28 cellular contexts compared by ENCODE assay signal in the genomic region with DNA sequence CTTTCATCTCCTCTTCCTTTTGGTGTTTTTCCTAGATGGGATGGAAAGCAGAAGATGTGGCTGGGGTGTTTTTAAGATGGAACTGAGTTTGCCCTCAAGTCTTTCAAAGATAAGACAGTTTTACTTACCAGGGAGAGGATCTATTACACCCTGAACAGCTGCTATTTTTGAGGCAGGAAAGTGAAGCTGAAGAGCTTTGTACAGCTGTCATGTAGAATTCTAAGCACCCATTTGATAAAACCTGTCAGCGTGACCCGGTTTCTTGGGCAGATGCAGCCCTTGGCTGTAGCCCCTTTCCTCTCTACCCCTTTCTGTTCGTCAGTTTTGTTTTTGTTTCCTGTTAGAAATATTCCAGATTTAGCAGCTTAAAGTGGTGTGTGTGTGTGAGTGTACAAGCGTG. TPM values are rescaled to one million over a fixed set of nuclear protein-coding genes. Genes with fewer than 3 reads are reported as not detected.
A peak's percentile ranks its signal among the peaks of the same experiment; 100 is the strongest.
DNase-seq lines count a peak whose midpoint lies in the region; ATAC-seq and TF ChIP-seq lines count a peak whose summit lies in the region.
"Had no signal": no experiment of that assay in that cellular context is flagged by ENCODE, and none has a peak within 500 bp of the region (broad histone marks: within the 10 kb centered on the region; RNA-seq: fewer than 3 reads in every experiment).

No MANE protein-coding gene starts in this region.

- H3K9me3 Mint-ChIP-seq in natural killer cell: peaks cover 7 to 8% of the 10 kb centered on the region in 2 donors
- peaks cover 3% of the 10 kb centered on the region for H3K9me3 Mint-ChIP-seq in Calu3 (ENCODE audit: low read depth, unreplicated experiment)
- H3K9me3 Mint-ChIP-seq: activated naive CD4-positive, alpha-beta T cell treated with anti-CD3 and anti-CD28 coated beads for 36 hours; mesothelial cell of epicardium had no signal

- H3K27me3 ChIP-seq in WERI-Rb-1 (ENCODE audit: insufficient read depth, low read depth, severe bottlenecking) (no peaks in the 10 kb centered on the region), neuron (ENCODE audit: insufficient read depth, low read length) (no peaks in the 10 kb centered on the region)
- H3K27me3 ChIP-seq: sigmoid colon, transverse colon had no signal

- H3K4me1 Mint-ChIP-seq in natural killer cell (no peaks in the 10 kb centered on the region), Calu3 (ENCODE audit: low read depth, unreplicated experiment) (no peaks in the 10 kb centered on the region)
- H3K4me1 Mint-ChIP-seq: CD4-positive, CD25-positive, alpha-beta regulatory T cell; T-helper 17 cell had no signal

- H3K27me3 Mint-ChIP-seq in natural killer cell (ENCODE audit: low read depth in 2 of 2) (no peaks in the 10 kb centered on the region), Calu3 (ENCODE audit: unreplicated experiment) (no peaks in the 10 kb centered on the region)
- H3K27me3 Mint-ChIP-seq: CD4-positive, CD25-positive, alpha-beta regulatory T cell; effector memory CD8-positive, alpha-beta T cell; T-helper 17 cell had no signal

- H3K27ac Mint-ChIP-seq in natural killer cell (no peak overlapping the region), Calu3 (ENCODE audit: unreplicated experiment) (no peak overlapping the region)
- H3K27ac Mint-ChIP-seq: activated naive CD4-positive, alpha-beta T cell treated with anti-CD3 and anti-CD28 coated beads for 36 hours; CD4-positive, CD25-positive, alpha-beta regulatory T cell; effector memory CD8-positive, alpha-beta T cell; mesothelial cell of epicardium; T-helper 17 cell had no signal

- H3K4me3 Mint-ChIP-seq in natural killer cell (no peak overlapping the region), Calu3 (ENCODE audit: low read depth, unreplicated experiment) (no peak overlapping the region)
- H3K4me3 Mint-ChIP-seq: activated naive CD4-positive, alpha-beta T cell treated with anti-CD3 and anti-CD28 coated beads for 36 hours; CD4-positive, CD25-positive, alpha-beta regulatory T cell; effector memory CD8-positive, alpha-beta T cell; mesothelial cell of epicardium; T-helper 17 cell had no signal

- CTCF ChIA-PET in Calu3 (lab: Charles Lee): interaction anchor here (0.6 kb wide), 1 partner anchor 1794 kb away, joined by 8 read pairs; no protein-coding TSS in a partner anchor

- H3K36me3 ChIP-seq in WERI-Rb-1 (no peaks in the 10 kb centered on the region), neuron (ENCODE audit: insufficient read depth, low read length) (peaks cover 3% of the 10 kb centered on the region)
- H3K36me3 ChIP-seq: sigmoid colon, transverse colon had no signal

- H3K4me1 ChIP-seq in neuron (ENCODE audit: insufficient read depth, low read length): peaks cover 36% of the 10 kb centered on the region
- H3K4me1 ChIP-seq: sigmoid colon, transverse colon had no signal

- H3K27ac ChIP-seq in WERI-Rb-1: no peak overlapping the region
- H3K27ac ChIP-seq: 22Rv1, coronary artery, sigmoid colon, SK-N-MC, transverse colon had no signal

- TF ChIP-seq CTCF in WERI-Rb-1 (IDR thresholded peaks at IDR 0.05; ENCODE audit: low read depth, low read length): no peak
- no peak for TF ChIP-seq CTCF in natural killer cell (IDR thresholded peaks at IDR 0.05)
- no peak for TF ChIP-seq CTCF in Calu3 (IDR thresholded peaks at IDR 0.05; ENCODE audit: unreplicated experiment)

- no peaks in the 10 kb centered on the region for H3K9me3 ChIP-seq in WERI-Rb-1 (ENCODE audit: severe bottlenecking)
- no peaks in the 10 kb centered on the region for H3K9me3 ChIP-seq in neuron (ENCODE audit: low read length)
- H3K9me3 ChIP-seq: sigmoid colon, transverse colon had no signal

- no TSS peak for BruUV-seq in Calu3 (replicated peaks; lab: Mats Ljungman, UMichigan)

- no peaks in the 10 kb centered on the region for H3K36me3 Mint-ChIP-seq in natural killer cell
- H3K36me3 Mint-ChIP-seq in Calu3 (ENCODE audit: insufficient read depth, unreplicated experiment): no peaks in the 10 kb centered on the region
- H3K36me3 Mint-ChIP-seq: CD4-positive, CD25-positive, alpha-beta regulatory T cell; mesothelial cell of epicardium had no signal

- intact Hi-C loops in natural killer cell (cut with micrococcal nuclease): no loop called here
- intact Hi-C loops in Calu3 (cut with micrococcal nuclease; ENCODE audit: unreplicated experiment): no loop called here

- H2AFZ ChIP-seq in neuron (ENCODE audit: low read depth, low read length): no peak overlapping the region

- DNase-seq in DMS 273 (lab: John Stamatoyannopoulos, UW; ENCODE audit: unreplicated experiment) (peak; percentile 44), DMS 273 treated with DMSO at 0.1 percent for 48 hours (lab: John Stamatoyannopoulos, UW) (no peak), NCI-H524 (lab: John Stamatoyannopoulos, UW) (peak; percentile 84 to 92), WERI-Rb-1 (peak; percentile 6), natural killer cell (no peak), Calu3 (no peak)
- no peak for DNase-seq in stimulated activated CD4-positive, alpha-beta T cell treated with anti-CD3 and anti-CD28 coated beads, Interleukin-2, amount 100 ng/mL, for 24 hours
- DNase-seq: activated CD4-positive, alpha-beta T cell treated with anti-CD3 and anti-CD28 coated beads for 48 hours; activated naive CD4-positive, alpha-beta T cell treated with anti-CD3 and anti-CD28 coated beads for 36 hours; activated T-cell treated with anti-CD3 and anti-CD28 coated beads, Interleukin-2, amount 50 U/mL, for 48 hours; CD4-positive, CD25-positive, alpha-beta regulatory T cell; effector memory CD8-positive, alpha-beta T cell; foreskin melanocyte; GDM1; KG1; NCI-H2227 treated with DMSO at 0.1 percent for 48 hours; posterior cingulate gyrus; sigmoid colon; stimulated activated CD8-positive, alpha-beta memory T cell treated with anti-CD3 and anti-CD28 coated beads, Interleukin-4, amount 100 ng/mL, for 48 hours; T-helper 17 cell; transverse colon had no signal

- H3K4me3 ChIP-seq in WERI-Rb-1 (ENCODE audit: low read depth, low read length): no peak overlapping the region
- peak overlapping the region; percentile 10 for H3K4me3 ChIP-seq in neuron (ENCODE audit: low read length)
- H3K4me3 ChIP-seq: coronary artery, sigmoid colon, SK-N-MC, transverse colon had no signal

- ATAC-seq in natural killer cell: no peak
- ATAC-seq: effector memory CD8-positive, alpha-beta T cell; esophagus mucosa; left lobe of liver; T-helper 17 cell had no signal

RNA-seq across cellular contexts. Expression of a gene that starts 35.2 kb away (rescaled TPM):
- not detected for total RNA-seq in natural killer cell
- total RNA-seq in Calu3 (2022): 0.22 and 0.68 TPM in 2 replicates
- total RNA-seq: activated naive CD4-positive, alpha-beta T cell treated with anti-CD3 and anti-CD28 coated beads for 36 hours; CD4-positive, CD25-positive, alpha-beta regulatory T cell; T-helper 17 cell had no signal

Comparison
In these comparisons a context has a peak if more than half of its experiments do, and no peak if none do; other contexts are left out.
1. DNase-seq: peak in DMS 273 (single experiment), NCI-H524 (2 of 2) and WERI-Rb-1 (single experiment); none in DMS 273 treated with DMSO at 0.1 percent for 48 hours (single experiment), natural killer cell (single experiment), Calu3 (single experiment) and stimulated activated CD4-positive, alpha-beta T cell treated with anti-CD3 and anti-CD28 coated beads, Interleukin-2, amount 100 ng/mL, for 24 hours (0 of 2).